In genomic region chr6:154187714-154188113, GRCh38 we compare ENCODE assay signal across 12 cellular contexts.
"Had no signal": no experiment of that assay in that cellular context is flagged by ENCODE, and none has a peak within 500 bp of the region (broad histone marks: within the 10 kb centered on the region; RNA-seq: fewer than 3 reads in every experiment).

No MANE protein-coding gene starts in this region.

- ATAC-seq: left cardiac atrium had no signal

- H3K27ac Mint-ChIP-seq: mesothelial cell of epicardium had no signal

- DNase-seq: activated CD4-positive, alpha-beta T cell treated with anti-CD3 and anti-CD28 coated beads for 48 hours; activated T-cell treated with anti-CD3 and anti-CD28 coated beads, Interleukin-2, amount 50 U/mL, for 4 hours; adrenal gland; esophagus squamous epithelium; foreskin fibroblast; left cardiac atrium; lower lobe of right lung; pancreas; stimulated activated CD4-positive, alpha-beta T cell treated with anti-CD3 and anti-CD28 coated beads, Interleukin-4, amount 100 ng/mL, for 1 hour; tibial artery; uterus had no signal

- H3K4me1 Mint-ChIP-seq: mesothelial cell of epicardium had no signal

- H3K4me3 Mint-ChIP-seq: activated T-cell treated with anti-CD3 and anti-CD28 coated beads, Interleukin-2, amount 50 U/mL, for 4 hours; mesothelial cell of epicardium had no signal

- H3K36me3 Mint-ChIP-seq: mesothelial cell of epicardium had no signal
